ENCODE assay signal across 9 cellular contexts in genomic region chr16:3304370-3304769, GRCh38. TPM values are rescaled to one million over a fixed set of nuclear protein-coding genes. Genes with fewer than 3 reads are reported as not detected.
DNase-seq lines count a peak whose midpoint lies in the region; FAIRE-seq and TF ChIP-seq lines count a peak whose summit lies in the region.
"Had no signal": no experiment of that assay in that cellular context is flagged by ENCODE, and none has a peak within 500 bp of the region (broad histone marks: within the 10 kb centered on the region; RNA-seq: fewer than 3 reads in every experiment).

No MANE protein-coding gene starts in this region.

- no peak for TF ChIP-seq EP300 in H1 (IDR thresholded peaks at IDR 0.05; ENCODE audit: borderline replicate concordance in 1 of 2, low read depth in 2 of 2, low read length in 2 of 2)

- peak overlapping the region in 6 of 11 experiments; percentile 82 to 91 (median 86); a peak in 9 of 22 replicates for H3K4me2 ChIP-seq in BLaER1 treated with 17β-estradiol and CSF1 and Interleukin-3, amounts not matched to agents 10 nM and 100 nM
- H3K4me2 ChIP-seq in H1 (ENCODE audit: insufficient read depth in 1 of 2, low read depth in 2 of 2, low read length in 2 of 2): peak overlapping the region; percentile 62 to 69

- H2BK120ac ChIP-seq in H1 (replicated peaks; ENCODE audit: low read depth, low read length): no peak overlapping the region

- peaks cover 9% of the 10 kb centered on the region for H3K4me1 Mint-ChIP-seq in neural crest cell

- POLR2A ChIA-PET in H1 (lab: Charles Lee; ENCODE audit: partially characterized antibody): interaction anchor here (0.9 to 4.3 kb wide), 10 partner anchors 8 to 140 kb away, joined by 3 to 64 read pairs (median 6); partner anchors contain the start of genes NAA60, ZNF200, ZNF263 and ZNF597

- TF ChIP-seq CTCF in NB4 (IDR thresholded peaks at IDR 0.05; ENCODE audit: low read depth, low read length): no peak
- no peak for TF ChIP-seq CTCF in H1 (IDR thresholded peaks at IDR 0.05; ENCODE audit: control extremely low read depth in 1 of 3, insufficient read depth in 1 of 3, low read depth in 1 of 3, low read length in 3 of 3)
- no peak for TF ChIP-seq CTCF in neural crest cell (conservative IDR thresholded peaks at IDR 0.05)

- no peak for TF ChIP-seq RAD21 in H1 (IDR thresholded peaks at IDR 0.05 in 1 of 2, conservative IDR thresholded peaks at IDR 0.05 in 1 of 2; ENCODE audit: low read depth in 2 of 2, low read length in 2 of 2)

- H3K9ac ChIP-seq in BLaER1 treated with 17β-estradiol and CSF1 and Interleukin-3, amounts not matched to agents 10 nM and 100 nM: no peak overlapping the region
- no peak overlapping the region; a peak in 1 of 7 replicates for H3K9ac ChIP-seq in H1 (replicated peaks in 1 of 4; ENCODE audit: extremely low read depth in 1 of 4, low read depth in 3 of 4, low read length in 3 of 4)

- WGBS in H1 (ENCODE audit: extremely low coverage in 1 of 2, insufficient coverage in 1 of 2, insufficient read length in 1 of 2, insufficient replicate concordance in 2 of 2, low coverage in 1 of 2, low lambda C conversion rate in 2 of 2, missing lambda C conversion rate in 1 of 2), 2 experiments: 73% methylated on average over 4 of the region's 4 CpGs; no CpG with 5 or more reads in 1 of the 2 experiments

- CTCF ChIA-PET in H1 (lab: Charles Lee; ENCODE audit: partially characterized antibody): interaction anchor here (0.5 to 1.4 kb wide), 3 partner anchors 20 to 98 kb away, joined by 3 to 4 read pairs (median 3); no protein-coding TSS in a partner anchor

- no peaks in the 10 kb centered on the region for H3K79me2 ChIP-seq in H1 (ENCODE audit: control insufficient read depth in 1 of 2, insufficient read depth in 2 of 2, low read length in 2 of 2)

- DNase-seq in NB4 (ENCODE audit: low read depth): peak; percentile 45
- DNase-seq in H1 (ENCODE audit: low read depth in 1 of 2, low spot score in 2 of 2): no peak
- DNase-seq in neural crest cell (ENCODE audit: low read depth, low spot score): no peak
- no peak for DNase-seq in GM03348 (ENCODE audit: low spot score)
- DNase-seq in NCI-H526 (lab: John Stamatoyannopoulos, UW): no peak
- no peak for DNase-seq in SKM-1 (lab: John Stamatoyannopoulos, UW; ENCODE audit: unreplicated experiment)
- DNase-seq in posterior vena cava (ENCODE audit: low spot score): no peak

- H3K4me1 ChIP-seq in BLaER1 treated with 17β-estradiol and CSF1 and Interleukin-3, amounts not matched to agents 10 nM and 100 nM: peaks cover 5 to 16% (median 12%) of the 10 kb centered on the region in 10 experiments; a peak in 14 of 20 replicates
- peaks cover 2 to 5% (median 3%) of the 10 kb centered on the region in 4 experiments; a peak in 5 of 7 replicates for H3K4me1 ChIP-seq in H1 (replicated peaks in 1 of 4; ENCODE audit: control insufficient read depth in 3 of 4, insufficient read depth in 4 of 4, low read length in 3 of 4)

- H4K8ac ChIP-seq in H1 (ENCODE audit: extremely low read depth, insufficient read depth, low read length): no peak overlapping the region; the same call in 1 of the 2 replicates

- H3K18ac ChIP-seq in H1 (ENCODE audit: extremely low read depth, low read length): no peak overlapping the region

- no peaks in the 10 kb centered on the region for H3K27me3 ChIP-seq in BLaER1 treated with 17β-estradiol and CSF1 and Interleukin-3, amounts not matched to agents 10 nM and 100 nM
- H3K27me3 ChIP-seq in H1 (replicated peaks in 1 of 4; ENCODE audit: control insufficient read depth in 3 of 4, extremely low read depth in 1 of 4, insufficient read depth in 3 of 4, low read length in 3 of 4): no peaks in the 10 kb centered on the region; a peak in 2 of 7 replicates

- peak overlapping the region; percentile 85 for H3K4me3 Mint-ChIP-seq in neural crest cell

- H2BK15ac ChIP-seq in H1 (ENCODE audit: low read length): no peak overlapping the region

- H3K23ac ChIP-seq in H1 (ENCODE audit: insufficient read length): no peak overlapping the region

- peaks cover 10% of the 10 kb centered on the region; the same call in 1 of the 2 replicates for H3K23me2 ChIP-seq in H1 (ENCODE audit: low read depth, low read length)

- H3K27ac ChIP-seq in BLaER1 treated with 17β-estradiol and CSF1 and Interleukin-3, amounts not matched to agents 10 nM and 100 nM: no peak overlapping the region; a peak in 1 of 22 replicates
- no peak overlapping the region for H3K27ac ChIP-seq in H1 (ENCODE audit: low read depth, low read length)

- H2AK5ac ChIP-seq in H1 (ENCODE audit: low read depth, low read length): no peak overlapping the region

- H3K4ac ChIP-seq in H1 (replicated peaks; ENCODE audit: insufficient read length, low read depth, low read length): no peak overlapping the region

- H2BK20ac ChIP-seq in H1 (ENCODE audit: low read length): no peak overlapping the region

- no peak overlapping the region for H4K91ac ChIP-seq in H1 (replicated peaks; ENCODE audit: insufficient read length, low read length)

- H3K36me3 Mint-ChIP-seq in neural crest cell (ENCODE audit: low read depth): peaks cover 69% of the 10 kb centered on the region

- H2BK5ac ChIP-seq in H1 (ENCODE audit: low read depth, low read length): no peak overlapping the region

- H2AFZ ChIP-seq in H1 (ENCODE audit: low read length): no peak overlapping the region

- H3K36me3 ChIP-seq in BLaER1 treated with 17β-estradiol and CSF1 and Interleukin-3, amounts not matched to agents 10 nM and 100 nM: peaks cover 71 to 88% (median 77%) of the 10 kb centered on the region in 11 experiments
- peaks cover 8 to 42% (median 26%) of the 10 kb centered on the region in 4 experiments; a peak in 7 of 8 replicates for H3K36me3 ChIP-seq in H1 (ENCODE audit: control insufficient read depth in 2 of 4, insufficient read depth in 4 of 4, low read length in 3 of 4)

- H3K79me1 ChIP-seq in H1 (ENCODE audit: low read depth, low read length): no peaks in the 10 kb centered on the region; the same call in 1 of the 2 replicates

- H3K27me3 Mint-ChIP-seq in neural crest cell (ENCODE audit: low read depth): no peaks in the 10 kb centered on the region

- intact Hi-C loops in posterior vena cava (cut with DNase I): loop anchor here in 1 of 2 donors (10.0 kb wide), 1 partner anchor 90 kb away; no protein-coding TSS in a partner anchor

- H2BK12ac ChIP-seq in H1 (ENCODE audit: low read depth, low read length): no peak overlapping the region

- peak overlapping the region; percentile 57 to 81 (median 74); a peak in 16 of 20 replicates for H3K4me3 ChIP-seq in BLaER1 treated with 17β-estradiol and CSF1 and Interleukin-3, amounts not matched to agents 10 nM and 100 nM
- H3K4me3 ChIP-seq in NB4 (ENCODE audit: low read depth, low read length) (peak overlapping the region; percentile 78), H1 (ENCODE audit: extremely low read depth in 1 of 4, insufficient read depth in 2 of 4, low read depth in 3 of 4, low read length in 4 of 4) (peak overlapping the region; percentile 64 to 83 (median 72); a peak in 6 of 8 replicates)

- TF ChIP-seq POLR2A in NB4 (IDR thresholded peaks at IDR 0.05; ENCODE audit: extremely low read depth, insufficient read length) (no peak), H1 (IDR thresholded peaks at IDR 0.05; ENCODE audit: control extremely low read depth in 1 of 2, low read depth in 2 of 2, low read length in 2 of 2) (no peak)

- H3K27ac Mint-ChIP-seq in neural crest cell (ENCODE audit: unreplicated experiment): peak overlapping the region; percentile 94

- H3K9me3 ChIP-seq in BLaER1 treated with 17β-estradiol and CSF1 and Interleukin-3, amounts not matched to agents 10 nM and 100 nM (replicated peaks in 1 of 11): peaks cover 82 to 100% (median 94%) of the 10 kb centered on the region in 11 experiments
- H3K9me3 ChIP-seq in H1 (ENCODE audit: insufficient read depth in 2 of 2, low read depth in 1 of 2, low read length in 1 of 2): peaks cover 40 to 54% of the 10 kb centered on the region in 2 experiments

- peaks cover 37% of the 10 kb centered on the region for H3K9me3 Mint-ChIP-seq in neural crest cell

- H4K5ac ChIP-seq in H1 (ENCODE audit: insufficient read length, low read depth, low read length): no peak overlapping the region

- H3K14ac ChIP-seq in H1 (ENCODE audit: insufficient read length): no peak overlapping the region

- no peak overlapping the region for H3K56ac ChIP-seq in H1 (replicated peaks; ENCODE audit: insufficient read length, low read depth, low read length)

- peak; percentile 19 for FAIRE-seq in H1 (lab: Jason Lieb, UNC)

- H4K20me1 ChIP-seq in BLaER1 treated with 17β-estradiol and CSF1 and Interleukin-3, amounts not matched to agents 10 nM and 100 nM: no peaks in the 10 kb centered on the region
- no peaks in the 10 kb centered on the region for H4K20me1 ChIP-seq in H1 (replicated peaks in 1 of 2; ENCODE audit: control insufficient read depth in 1 of 2, insufficient read depth in 2 of 2, low read length in 2 of 2)

RNA-seq across cellular contexts. Expression of gene TIGD7, which starts 0.9 kb away (rescaled TPM):
- total RNA-seq in H1 (2021; fragmentation: NEBNext Ultra II Directional; extraction: Animal tissue kit (Norgen Biotek cat#: 25700)): 7.0 and 8.9 TPM in 2 replicates
- polyA plus RNA-seq in H1 (2011; rRNA removed): 2.8 and 3.0 TPM in 2 replicates
- polyA plus RNA-seq in H1 (2011; cell fraction: cytosol; rRNA removed): 3.5 TPM
- 2.1 TPM for polyA plus RNA-seq in H1 (2011; cell fraction: nucleus; rRNA removed)
- polyA plus RNA-seq in H1 (2012, experiment 1 of 2): 2.2 to 4.7 TPM (median 3.4 TPM) in 4 replicates
- 0.55 TPM for polyA plus RNA-seq in H1 (2012, experiment 2 of 2)
- 7.0 TPM for polyA plus RNA-seq in H1 (2013, experiment 1 of 2)
- polyA plus RNA-seq in H1 (2013, experiment 2 of 2): 6.6 TPM
- polyA minus RNA-seq in H1 (2011; rRNA and poly(A)+ RNA removed): 4.6 and 6.8 TPM in 2 replicates
- 4.6 TPM for polyA minus RNA-seq in H1 (2011; cell fraction: cytosol; rRNA and poly(A)+ RNA removed)
- 6.8 TPM for polyA minus RNA-seq in H1 (2011; cell fraction: nucleus; rRNA and poly(A)+ RNA removed)
- total RNA-seq in neural crest cell (5.2 and 6.6 TPM in 2 replicates), posterior vena cava (1 to 10 TPM; 6.4 to 9.1 TPM)

RNA-seq across cellular contexts. Expression of gene ZNF75A, which starts 0.9 kb away (rescaled TPM):
- total RNA-seq in H1 (2021; fragmentation: NEBNext Ultra II Directional; extraction: Animal tissue kit (Norgen Biotek cat#: 25700)): 27.3 and 30.0 TPM in 2 replicates
- polyA plus RNA-seq in H1 (2011; rRNA removed): 5.2 and 9.3 TPM in 2 replicates
- 16.3 TPM for polyA plus RNA-seq in H1 (2011; cell fraction: cytosol; rRNA removed)
- polyA plus RNA-seq in H1 (2011; cell fraction: nucleus; rRNA removed): 8.5 TPM
- 21.2 to 33.7 TPM (median 23.9 TPM) in 4 replicates for polyA plus RNA-seq in H1 (2012, experiment 1 of 2)
- 4.4 TPM for polyA plus RNA-seq in H1 (2012, experiment 2 of 2)
- 26.8 TPM for polyA plus RNA-seq in H1 (2013, experiment 1 of 2)
- polyA plus RNA-seq in H1 (2013, experiment 2 of 2): 21.4 TPM
- polyA minus RNA-seq in H1 (2011; rRNA and poly(A)+ RNA removed): 17.4 and 18.1 TPM in 2 replicates
- 12.0 TPM for polyA minus RNA-seq in H1 (2011; cell fraction: cytosol; rRNA and poly(A)+ RNA removed)
- polyA minus RNA-seq in H1 (2011; cell fraction: nucleus; rRNA and poly(A)+ RNA removed): 24.5 TPM
- total RNA-seq in neural crest cell (43.8 and 48.9 TPM in 2 replicates), posterior vena cava (10 to 100 TPM; 17.5 to 21.3 TPM)

RNA-seq across cellular contexts. Expression of gene ZNF263, which starts 21.1 kb away (rescaled TPM):
- total RNA-seq in H1 (2021; fragmentation: NEBNext Ultra II Directional; extraction: Animal tissue kit (Norgen Biotek cat#: 25700)): 26.7 and 27.8 TPM in 2 replicates
- polyA plus RNA-seq in H1 (2011; rRNA removed): 9.2 and 20.7 TPM in 2 replicates
- polyA plus RNA-seq in H1 (2011; cell fraction: cytosol; rRNA removed): 15.5 TPM
- polyA plus RNA-seq in H1 (2011; cell fraction: nucleus; rRNA removed): 29.4 TPM
- polyA plus RNA-seq in H1 (2012, experiment 1 of 2): 26.2 to 32.3 TPM (median 28.0 TPM) in 4 replicates
- polyA plus RNA-seq in H1 (2012, experiment 2 of 2): 17.1 TPM
- 17.4 TPM for polyA plus RNA-seq in H1 (2013, experiment 1 of 2)
- polyA plus RNA-seq in H1 (2013, experiment 2 of 2): 17.0 TPM
- 14.9 and 19.2 TPM in 2 replicates for polyA minus RNA-seq in H1 (2011; rRNA and poly(A)+ RNA removed)
- polyA minus RNA-seq in H1 (2011; cell fraction: cytosol; rRNA and poly(A)+ RNA removed): 20.9 TPM
- 28.9 TPM for polyA minus RNA-seq in H1 (2011; cell fraction: nucleus; rRNA and poly(A)+ RNA removed)
- total RNA-seq in neural crest cell: 32.7 and 34.0 TPM in 2 replicates
- 10 to 100 TPM; 19.8 to 21.2 TPM for total RNA-seq in posterior vena cava

RNA-seq across cellular contexts. Expression of gene MEFV, which starts 47.9 kb away (rescaled TPM):
- not detected in 2 replicates for total RNA-seq in H1 (2021; fragmentation: NEBNext Ultra II Directional; extraction: Animal tissue kit (Norgen Biotek cat#: 25700))
- polyA plus RNA-seq in H1 (2011; rRNA removed): 0.02 and 0.03 TPM in 2 replicates
- polyA plus RNA-seq in H1 (2011; cell fraction: cytosol; rRNA removed): not detected
- polyA plus RNA-seq in H1 (2011; cell fraction: nucleus; rRNA removed): 0.03 TPM
- not detected in 4 replicates for polyA plus RNA-seq in H1 (2012, experiment 1 of 2)
- not detected for polyA plus RNA-seq in H1 (2012, experiment 2 of 2)
- 0.04 TPM for polyA plus RNA-seq in H1 (2013, experiment 1 of 2)
- 0.04 TPM for polyA plus RNA-seq in H1 (2013, experiment 2 of 2)
- 0.06 TPM in 1 of 2 replicates, not detected in the other for polyA minus RNA-seq in H1 (2011; rRNA and poly(A)+ RNA removed)
- polyA minus RNA-seq in H1 (2011; cell fraction: cytosol; rRNA and poly(A)+ RNA removed): not detected
- polyA minus RNA-seq in H1 (2011; cell fraction: nucleus; rRNA and poly(A)+ RNA removed): not detected
- total RNA-seq in neural crest cell: not detected in 2 replicates
- total RNA-seq in posterior vena cava: 1 to 10 TPM; 1.9 to 4.9 TPM
- total RNA-seq: pulmonary artery endothelial cell had no signal

RNA-seq across cellular contexts. Expression of gene OR2C1, which starts 51.3 kb away (rescaled TPM):
- total RNA-seq in H1 (2021; fragmentation: NEBNext Ultra II Directional; extraction: Animal tissue kit (Norgen Biotek cat#: 25700)): not detected in 2 replicates
- not detected in 2 replicates for polyA plus RNA-seq in H1 (2011; rRNA removed)
- polyA plus RNA-seq in H1 (2011; cell fraction: cytosol; rRNA removed): not detected
- polyA plus RNA-seq in H1 (2011; cell fraction: nucleus; rRNA removed): not detected
- not detected in 4 replicates for polyA plus RNA-seq in H1 (2012, experiment 1 of 2)
- not detected for polyA plus RNA-seq in H1 (2012, experiment 2 of 2)
- polyA plus RNA-seq in H1 (2013, experiment 1 of 2): not detected
- not detected for polyA plus RNA-seq in H1 (2013, experiment 2 of 2)
- polyA minus RNA-seq in H1 (2011; rRNA and poly(A)+ RNA removed): 0.32 TPM in 1 of 2 replicates, not detected in the other
- not detected for polyA minus RNA-seq in H1 (2011; cell fraction: cytosol; rRNA and poly(A)+ RNA removed)
- not detected for polyA minus RNA-seq in H1 (2011; cell fraction: nucleus; rRNA and poly(A)+ RNA removed)
- total RNA-seq in neural crest cell (0.16 TPM in 1 of 2 replicates, not detected in the other), posterior vena cava (not detected)
